Comparison of ENCODE assay signal across 9 cellular contexts in genomic region chr2:53751728-53752127, GRCh38. TPM values are rescaled to one million over a fixed set of nuclear protein-coding genes. Genes with fewer than 3 reads are reported as not detected.
DNase-seq lines count a peak whose midpoint lies in the region; ATAC-seq lines count a peak whose summit lies in the region.
"Had no signal": no experiment of that assay in that cellular context is flagged by ENCODE, and none has a peak within 500 bp of the region (broad histone marks: within the 10 kb centered on the region; RNA-seq: fewer than 3 reads in every experiment).

No MANE protein-coding gene starts in this region.

- peak; percentile 95 for ATAC-seq in GM18499 (IDR thresholded peaks at IDR 0.05; ENCODE audit: insufficient read depth, unreplicated experiment)
- peak; percentile 91 for ATAC-seq in GM21515 (IDR thresholded peaks at IDR 0.05; ENCODE audit: unreplicated experiment)
- ATAC-seq in HG03354 (IDR thresholded peaks at IDR 0.05; ENCODE audit: poor library complexity, severe bottlenecking, unreplicated experiment): peak; percentile 92

- DNase-seq in dermis blood vessel endothelial cell: peak; percentile 11
- no peak for DNase-seq in NCI-H2171 treated with DMSO at 0.1 percent for 48 hours (lab: John Stamatoyannopoulos, UW)
- DNase-seq in C1 segment of cervical spinal cord (lab: John Stamatoyannopoulos, UW): no peak
- no peak for DNase-seq in epidermal melanocyte (ENCODE audit: insufficient read length, low spot score)
- DNase-seq in anterior cingulate cortex (lab: John Stamatoyannopoulos, UW): no peak
- DNase-seq: NCI-H2107 had no signal

RNA-seq across cellular contexts. Expression of gene CHAC2, which starts 15.9 kb away (rescaled TPM):
- 12.5 and 14.1 TPM in 2 replicates for total RNA-seq in dermis blood vessel endothelial cell

RNA-seq across cellular contexts. Expression of gene ASB3, which starts 35.0 kb away (rescaled TPM):
- total RNA-seq in dermis blood vessel endothelial cell: 28.6 and 30.9 TPM in 2 replicates

RNA-seq across cellular contexts. Expression of gene ERLEC1, which starts 35.1 kb away (rescaled TPM):
- 105 and 114 TPM in 2 replicates for total RNA-seq in dermis blood vessel endothelial cell
